In the genomic region with DNA sequence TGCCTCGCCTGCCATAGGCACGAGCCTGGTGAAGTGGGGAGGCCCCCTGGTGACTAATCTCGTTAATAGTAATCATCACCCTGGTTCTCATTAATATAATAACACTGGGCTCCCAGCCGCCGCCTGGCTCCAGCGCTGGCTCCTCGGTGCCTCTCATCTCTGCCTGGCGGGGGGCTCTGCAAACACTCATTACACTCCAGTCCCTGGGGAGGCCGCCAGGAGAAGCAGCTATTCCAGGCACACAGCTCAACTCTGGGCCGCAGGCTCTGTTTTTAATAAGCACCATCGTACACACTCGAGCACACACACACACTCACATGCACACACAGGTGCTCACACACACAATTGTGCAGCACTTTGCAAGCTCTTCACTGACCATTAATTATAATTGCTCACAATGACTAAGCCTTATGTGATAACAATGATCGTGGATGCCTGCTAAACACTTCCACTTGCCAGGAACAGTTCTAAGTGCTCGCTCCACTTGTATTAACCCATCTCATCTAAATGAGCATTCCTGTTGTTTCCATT, we compare ENCODE assay signal across 10 cellular contexts. TPM values are rescaled to one million over a fixed set of nuclear protein-coding genes. Genes with fewer than 3 reads are reported as not detected.
DNase-seq lines count a peak whose midpoint lies in the region.
"Had no signal": no experiment of that assay in that cellular context is flagged by ENCODE, and none has a peak within 500 bp of the region (broad histone marks: within the 10 kb centered on the region; RNA-seq: fewer than 3 reads in every experiment).

No MANE protein-coding gene starts in this region.

- H3K27me3 ChIP-seq in muscle layer of colon (ENCODE audit: control insufficient read depth in 1 of 2, insufficient read depth in 2 of 2, low read length in 2 of 2): no peaks in the 10 kb centered on the region

- H3K36me3 ChIP-seq in SK-N-MC (ENCODE audit: insufficient read depth, low read length): no peaks in the 10 kb centered on the region
- H3K36me3 ChIP-seq in muscle layer of colon (ENCODE audit: insufficient read depth, low read length): no peaks in the 10 kb centered on the region
- H3K36me3 ChIP-seq: lower lobe of right lung had no signal

- no peak overlapping the region for H3K27ac ChIP-seq in SK-N-MC
- H3K27ac ChIP-seq in muscle layer of colon (ENCODE audit: low read depth, low read length): peak overlapping the region; percentile 42
- H3K27ac ChIP-seq: lower lobe of right lung had no signal

- H3K4me1 ChIP-seq in muscle layer of colon (ENCODE audit: insufficient read depth, low read length): peaks cover 28% of the 10 kb centered on the region

- H3K4me3 ChIP-seq in SK-N-MC (no peak overlapping the region), muscle layer of colon (ENCODE audit: low read depth in 1 of 2, low read length in 2 of 2) (no peak overlapping the region)
- H3K4me3 ChIP-seq: lower lobe of right lung had no signal

- H3K9ac ChIP-seq in SK-N-MC (ENCODE audit: insufficient read length) (no peak overlapping the region), muscle layer of colon (ENCODE audit: low read length) (no peak overlapping the region)

- H3K9me3 ChIP-seq in SK-N-MC (ENCODE audit: low read depth, low read length): no peaks in the 10 kb centered on the region
- no peaks in the 10 kb centered on the region for H3K9me3 ChIP-seq in muscle layer of colon (ENCODE audit: low read length)
- H3K9me3 ChIP-seq: lower lobe of right lung had no signal

- DNase-seq in Daoy (ENCODE audit: low read depth) (peak; percentile 86), NCI-H2081 treated with DMSO at 0.1 percent for 48 hours (lab: John Stamatoyannopoulos, UW) (peak; percentile 75), SK-N-MC (ENCODE audit: low read depth, low spot score) (peak; percentile 82), NCI-H226 (no peak), SKM-1 (lab: John Stamatoyannopoulos, UW; ENCODE audit: unreplicated experiment) (no peak)
- no peak for DNase-seq in activated T-cell treated with anti-CD3 and anti-CD28 coated beads, Interleukin-2, amount 50 U/mL, for 1 hour
- no peak for DNase-seq in stimulated activated CD4-positive, alpha-beta T cell treated with anti-CD3 and anti-CD28 coated beads, Interleukin-4, amount 100 ng/mL, for 1 hour
- DNase-seq: activated CD4-positive, alpha-beta T cell treated with anti-CD3 and anti-CD28 coated beads, Interleukin-2, amount 10 ng/mL, durations not matched to agents 7 days and 5 days; lower lobe of right lung had no signal

RNA-seq across cellular contexts. Expression of gene SDC3, which starts 52.2 kb away (rescaled TPM):
- 32.3 and 53.2 TPM in 2 replicates for total RNA-seq in Daoy (2014; rRNA removed; shearing (Covaris generic))

Comparison
In these comparisons a context has a peak if more than half of its experiments do, and no peak if none do; other contexts are left out.
1. DNase-seq: peak in Daoy (single experiment), NCI-H2081 treated with DMSO at 0.1 percent for 48 hours (single experiment) and SK-N-MC (single experiment); none in activated T-cell treated with anti-CD3 and anti-CD28 coated beads, Interleukin-2, amount 50 U/mL, for 1 hour (single experiment), NCI-H226 (single experiment), stimulated activated CD4-positive, alpha-beta T cell treated with anti-CD3 and anti-CD28 coated beads, Interleukin-4, amount 100 ng/mL, for 1 hour (single experiment) and SKM-1 (single experiment).